In genomic region chr10:30529373-30529998, GRCh38 we compare ENCODE assay signal across 8 cellular contexts.
DNase-seq lines count a peak whose midpoint lies in the region; ATAC-seq and TF ChIP-seq lines count a peak whose summit lies in the region.

No MANE protein-coding gene starts in this region.

- TF ChIP-seq CTCF in GM13976 (IDR thresholded peaks at IDR 0.05; ENCODE audit: borderline replicate concordance, control extremely low read depth, extremely low read depth, insufficient read depth, missing control alignments), result no peak
- TF ChIP-seq CTCF in OCI-LY7 (conservative IDR thresholded peaks at IDR 0.05; ENCODE audit: low read length), result no peak
- no peak for TF ChIP-seq CTCF in lower lobe of right lung (IDR thresholded peaks at IDR 0.05)
- TF ChIP-seq CTCF in mammary epithelial cell (conservative IDR thresholded peaks at IDR 0.05 in 1 of 2, IDR thresholded peaks at IDR 0.05 in 1 of 2; ENCODE audit: extremely low read depth in 1 of 2, insufficient read depth in 1 of 2, low read depth in 1 of 2, low read length in 2 of 2), result no peak

- peak overlapping the region; percentile 90 for H2AFZ ChIP-seq in OCI-LY7 (ENCODE audit: low read length)
- no peak overlapping the region for H2AFZ ChIP-seq in mammary epithelial cell (ENCODE audit: low read depth, low read length)

- peak overlapping the region; percentile 47 for H3K4me3 ChIP-seq in OCI-LY7 (ENCODE audit: low read depth, low read length, poor library complexity, severe bottlenecking)
- peak overlapping the region; percentile 29 for H3K4me3 ChIP-seq in lower lobe of right lung
- no peak overlapping the region for H3K4me3 ChIP-seq in mammary epithelial cell (replicated peaks in 1 of 3; ENCODE audit: insufficient read depth in 1 of 3, low read depth in 2 of 3, low read length in 3 of 3)

- H3K9me2 ChIP-seq in OCI-LY7 (ENCODE audit: insufficient read depth, low read length), result no peaks in the 10 kb centered on the region

- peak overlapping the region; percentile 64 for H3K4me3 Mint-ChIP-seq in activated T-helper 2 cell treated with anti-CD3 and anti-CD28 coated beads, Interferon-gamma antibody, Interleukin-2, Interleukin-4, amounts not matched to agents 10 μg/mL and 5 μg/mL and 100 μg/mL, durations not matched to agents 14 hours and 24 hours and 36 hours (ENCODE audit: low read depth)

- in situ Hi-C loops in GM13976 (cut with MboI; ENCODE audit: low sequenced_read_pairs, unreplicated experiment) (no loop called here), mammary epithelial cell (cut with MboI; ENCODE audit: low sequenced_read_pairs in 2 of 2) (no loop called here)

- CTCF ChIA-PET in OCI-LY7 (lab: Charles Lee; ENCODE audit: unreplicated experiment) (interaction anchor here (0.8 to 1.7 kb wide), 4 partner anchors 24 to 41 kb away, joined by 3 to 5 read pairs (median 3); no protein-coding TSS in a partner anchor), mammary epithelial cell (lab: Charles Lee; ENCODE audit: low non-redundant PET) (no interaction called here)

- BruUV-seq in OCI-LY7 (replicated peaks; lab: Mats Ljungman, UMichigan), result TSS peak; percentile 94
- no TSS peak for BruUV-seq in mammary epithelial cell (replicated peaks; lab: Mats Ljungman, UMichigan)

- H3K79me2 ChIP-seq in OCI-LY7 (ENCODE audit: insufficient read depth, low read depth, low read length) (no peaks in the 10 kb centered on the region), mammary epithelial cell (ENCODE audit: insufficient read depth, low read length) (no peaks in the 10 kb centered on the region)

- H3K27ac ChIP-seq in OCI-LY7 (ENCODE audit: low read depth, low read length, poor library complexity, severe bottlenecking), result peak overlapping the region; percentile 60
- peak overlapping the region; percentile 81 for H3K27ac ChIP-seq in lower lobe of right lung
- H3K27ac ChIP-seq in mammary epithelial cell (ENCODE audit: insufficient read depth, low read depth, low read length), result no peak overlapping the region

- no peak overlapping the region for H3K9ac ChIP-seq in mammary epithelial cell (ENCODE audit: insufficient read depth, low read length)

- DNase-seq in GM13976 (ENCODE audit: low spot score) (peak; percentile 66), OCI-LY7 (ENCODE audit: low spot score) (peak; percentile 77), lower lobe of right lung (peak; percentile 91), mammary epithelial cell (no peak), NCI-H1930 (lab: John Stamatoyannopoulos, UW) (no peak)
- DNase-seq in activated T-helper 2 cell treated with anti-CD3 and anti-CD28 coated beads, Interferon-gamma antibody, Interleukin-2, Interleukin-4, amounts not matched to agents 10 μg/mL and 5 μg/mL and 100 μg/mL, durations not matched to agents 14 hours and 24 hours and 36 hours (ENCODE audit: low spot score), result peak; percentile 74
- peak; percentile 50 for DNase-seq in stimulated activated CD8-positive, alpha-beta memory T cell treated with anti-CD3 and anti-CD28 coated beads, Interleukin-7, amount 100 ng/mL, for 24 hours (ENCODE audit: low read depth)

- no peaks in the 10 kb centered on the region for H3K9me3 Mint-ChIP-seq in activated T-helper 2 cell treated with anti-CD3 and anti-CD28 coated beads, Interferon-gamma antibody, Interleukin-2, Interleukin-4, amounts not matched to agents 10 μg/mL and 5 μg/mL and 100 μg/mL, durations not matched to agents 14 hours and 24 hours and 36 hours

- H3K36me3 ChIP-seq in OCI-LY7 (ENCODE audit: insufficient read depth, low read length) (no peaks in the 10 kb centered on the region), lower lobe of right lung (no peaks in the 10 kb centered on the region), mammary epithelial cell (ENCODE audit: insufficient read depth, low read length) (no peaks in the 10 kb centered on the region)

- 81% methylated on average over 27 of the region's 28 CpGs for WGBS in mammary epithelial cell (ENCODE audit: low coverage, missing lambda C conversion rate)

- H3K36me3 Mint-ChIP-seq in activated T-helper 2 cell treated with anti-CD3 and anti-CD28 coated beads, Interferon-gamma antibody, Interleukin-2, Interleukin-4, amounts not matched to agents 10 μg/mL and 5 μg/mL and 100 μg/mL, durations not matched to agents 14 hours and 24 hours and 36 hours (ENCODE audit: low read depth), result no peaks in the 10 kb centered on the region

- H3K9me3 ChIP-seq in OCI-LY7 (ENCODE audit: low read length) (no peaks in the 10 kb centered on the region), lower lobe of right lung (no peaks in the 10 kb centered on the region), mammary epithelial cell (replicated peaks; ENCODE audit: insufficient read depth, low read length) (no peaks in the 10 kb centered on the region)

- intact Hi-C loops in OCI-LY7 (cut with micrococcal nuclease; ENCODE audit: unreplicated experiment) (loop anchor here (1.0 kb wide), 3 partner anchors 95 to 181 kb away; partner anchors contain the start of gene MAP3K8), lower lobe of right lung (cut with DNase I) (no loop called here), mammary epithelial cell (cut with micrococcal nuclease) (no loop called here)
- intact Hi-C loops in activated T-helper 2 cell treated with anti-CD3 and anti-CD28 coated beads, Interferon-gamma antibody, Interleukin-2, Interleukin-4, amounts not matched to agents 10 μg/mL and 5 μg/mL and 100 μg/mL, durations not matched to agents 14 hours and 24 hours and 36 hours (cut with micrococcal nuclease), result loop anchor here (1.0 to 2.0 kb wide), 3 partner anchors 19 to 93 kb away; no protein-coding TSS in a partner anchor

- peaks cover 62% of the 10 kb centered on the region for H3K4me1 Mint-ChIP-seq in activated T-helper 2 cell treated with anti-CD3 and anti-CD28 coated beads, Interferon-gamma antibody, Interleukin-2, Interleukin-4, amounts not matched to agents 10 μg/mL and 5 μg/mL and 100 μg/mL, durations not matched to agents 14 hours and 24 hours and 36 hours (ENCODE audit: low read depth)

- H4K20me1 ChIP-seq in OCI-LY7 (ENCODE audit: insufficient read depth, low read length) (no peaks in the 10 kb centered on the region), mammary epithelial cell (ENCODE audit: insufficient read depth, low read length) (no peaks in the 10 kb centered on the region)

- peaks cover 2% of the 10 kb centered on the region for H3K27me3 Mint-ChIP-seq in activated T-helper 2 cell treated with anti-CD3 and anti-CD28 coated beads, Interferon-gamma antibody, Interleukin-2, Interleukin-4, amounts not matched to agents 10 μg/mL and 5 μg/mL and 100 μg/mL, durations not matched to agents 14 hours and 24 hours and 36 hours (ENCODE audit: low read depth)

- H3K27ac Mint-ChIP-seq in activated T-helper 2 cell treated with anti-CD3 and anti-CD28 coated beads, Interferon-gamma antibody, Interleukin-2, Interleukin-4, amounts not matched to agents 10 μg/mL and 5 μg/mL and 100 μg/mL, durations not matched to agents 14 hours and 24 hours and 36 hours, result peak overlapping the region; percentile 79

- POLR2A ChIA-PET in OCI-LY7 (lab: Charles Lee), result interaction anchor here (0.5 to 2.7 kb wide), 23 partner anchors 8 to 154 kb away, joined by 3 to 29 read pairs (median 4); no protein-coding TSS in a partner anchor

- no peaks in the 10 kb centered on the region for H3K27me3 ChIP-seq in lower lobe of right lung (ENCODE audit: low read depth)
- H3K27me3 ChIP-seq in mammary epithelial cell (ENCODE audit: insufficient read depth, low read length), result no peaks in the 10 kb centered on the region

- ATAC-seq in HG02759 (IDR thresholded peaks at IDR 0.05; ENCODE audit: unreplicated experiment) (peak; percentile 80), lower lobe of right lung (peak; percentile 81 to 92)

- H3K4me1 ChIP-seq in OCI-LY7 (ENCODE audit: insufficient read depth, low read length, poor library complexity, severe bottlenecking) (peaks cover 14% of the 10 kb centered on the region), lower lobe of right lung (peaks cover 21% of the 10 kb centered on the region), mammary epithelial cell (ENCODE audit: insufficient read depth, low read length) (no peaks in the 10 kb centered on the region)

- dilution Hi-C loops in mammary epithelial cell (cut with HindIII; ENCODE audit: low sequenced_read_pairs), result no loop called here

- H3K4me2 ChIP-seq in OCI-LY7 (ENCODE audit: low read length) (peak overlapping the region; percentile 66), mammary epithelial cell (ENCODE audit: insufficient read depth, low read depth, low read length) (no peak overlapping the region)

Comparison
In these comparisons a context has a peak if more than half of its experiments do, and no peak if none do; other contexts are left out.
1. DNase-seq: peak in GM13976 (single experiment), OCI-LY7 (single experiment), activated T-helper 2 cell treated with anti-CD3 and anti-CD28 coated beads, Interferon-gamma antibody, Interleukin-2, Interleukin-4, amounts not matched to agents 10 μg/mL and 5 μg/mL and 100 μg/mL, durations not matched to agents 14 hours and 24 hours and 36 hours (single experiment), lower lobe of right lung (single experiment) and stimulated activated CD8-positive, alpha-beta memory T cell treated with anti-CD3 and anti-CD28 coated beads, Interleukin-7, amount 100 ng/mL, for 24 hours (single experiment); none in mammary epithelial cell (single experiment) and NCI-H1930 (0 of 2).
2. H3K4me3 ChIP-seq: peak in OCI-LY7 (single experiment) and lower lobe of right lung (single experiment); none in mammary epithelial cell (0 of 3).
3. intact Hi-C loops: an anchor here in OCI-LY7 (1.0 kb wide) and activated T-helper 2 cell treated with anti-CD3 and anti-CD28 coated beads, Interferon-gamma antibody, Interleukin-2, Interleukin-4, amounts not matched to agents 10 μg/mL and 5 μg/mL and 100 μg/mL, durations not matched to agents 14 hours and 24 hours and 36 hours (1.0 to 2.0 kb wide); none called in lower lobe of right lung and mammary epithelial cell.